ENCODE assay signal across 1 cellular context in the genomic region with DNA sequence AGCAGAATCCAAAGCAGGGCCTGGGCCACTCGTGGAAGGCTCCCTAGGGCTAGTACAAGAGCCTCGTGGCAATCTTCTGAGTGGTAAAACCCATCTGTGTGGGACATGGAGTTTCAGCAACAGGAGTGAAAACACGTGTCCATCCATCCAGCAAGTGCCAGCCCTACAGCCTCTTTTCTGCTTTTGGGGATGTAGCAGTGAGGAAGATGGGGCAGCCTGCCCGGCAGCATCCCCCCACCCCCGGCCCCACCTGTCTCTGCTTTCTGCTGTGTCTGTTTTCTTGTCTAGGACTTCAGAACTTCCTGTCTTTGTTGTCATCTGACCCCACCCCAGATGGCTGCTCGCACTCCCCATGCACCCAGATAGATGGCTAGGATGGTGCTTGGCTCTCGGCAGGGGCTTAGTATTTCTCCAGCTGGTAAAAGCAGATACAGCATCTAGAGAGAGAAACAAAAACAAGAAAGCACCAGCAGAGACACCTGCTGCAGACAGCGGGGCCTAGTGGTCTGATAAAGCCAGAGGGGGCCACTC.
TF ChIP-seq lines count a peak whose summit lies in the region.

No MANE protein-coding gene starts in this region.

TF ChIP-seq in HepG2, 621 proteins besides CTCF, POLR2A, EP300 and RAD21:
- no peak for TF ChIP-seq PCBP1 (IDR thresholded peaks at IDR 0.05; ENCODE audit: borderline replicate concordance, low read depth, low read length)
- TF ChIP-seq RELA (CRISPR knock-in tag; IDR thresholded peaks at IDR 0.05): no peak
- no peak for TF ChIP-seq ZNF710 (CRISPR knock-in tag; IDR thresholded peaks at IDR 0.05; ENCODE audit: borderline replicate concordance)
- no peak for TF ChIP-seq ZNF263 (CRISPR knock-in tag; IDR thresholded peaks at IDR 0.05)
- TF ChIP-seq, protein P1, sequence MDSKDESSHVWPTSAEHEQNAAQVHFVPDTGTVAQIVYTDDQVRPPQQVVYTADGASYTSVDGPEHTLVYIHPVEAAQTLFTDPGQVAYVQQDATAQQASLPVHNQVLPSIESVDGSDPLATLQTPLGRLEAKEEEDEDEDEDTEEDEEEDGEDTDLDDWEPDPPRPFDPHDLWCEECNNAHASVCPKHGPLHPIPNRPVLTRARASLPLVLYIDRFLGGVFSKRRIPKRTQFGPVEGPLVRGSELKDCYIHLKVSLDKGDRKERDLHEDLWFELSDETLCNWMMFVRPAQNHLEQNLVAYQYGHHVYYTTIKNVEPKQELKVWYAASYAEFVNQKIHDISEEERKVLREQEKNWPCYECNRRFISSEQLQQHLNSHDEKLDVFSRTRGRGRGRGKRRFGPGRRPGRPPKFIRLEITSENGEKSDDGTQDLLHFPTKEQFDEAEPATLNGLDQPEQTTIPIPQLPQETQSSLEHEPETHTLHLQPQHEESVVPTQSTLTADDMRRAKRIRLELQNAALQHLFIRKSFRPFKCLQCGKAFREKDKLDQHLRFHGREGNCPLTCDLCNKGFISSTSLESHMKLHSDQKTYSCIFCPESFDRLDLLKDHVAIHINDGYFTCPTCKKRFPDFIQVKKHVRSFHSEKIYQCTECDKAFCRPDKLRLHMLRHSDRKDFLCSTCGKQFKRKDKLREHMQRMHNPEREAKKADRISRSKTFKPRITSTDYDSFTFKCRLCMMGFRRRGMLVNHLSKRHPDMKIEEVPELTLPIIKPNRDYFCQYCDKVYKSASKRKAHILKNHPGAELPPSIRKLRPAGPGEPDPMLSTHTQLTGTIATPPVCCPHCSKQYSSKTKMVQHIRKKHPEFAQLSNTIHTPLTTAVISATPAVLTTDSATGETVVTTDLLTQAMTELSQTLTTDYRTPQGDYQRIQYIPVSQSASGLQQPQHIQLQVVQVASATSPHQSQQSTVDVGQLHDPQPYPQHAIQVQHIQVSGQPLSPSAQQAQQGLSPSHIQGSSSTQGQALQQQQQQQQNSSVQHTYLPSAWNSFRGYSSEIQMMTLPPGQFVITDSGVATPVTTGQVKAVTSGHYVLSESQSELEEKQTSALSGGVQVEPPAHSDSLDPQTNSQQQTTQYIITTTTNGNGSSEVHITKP (CRISPR knock-in tag; IDR thresholded peaks at IDR 0.05; ENCODE audit: low read depth): no peak
- TF ChIP-seq NCOR1 (IDR thresholded peaks at IDR 0.05; ENCODE audit: borderline replicate concordance, low read length): no peak
- no peak for TF ChIP-seq CEBPG (CRISPR knock-in tag; IDR thresholded peaks at IDR 0.05)
- TF ChIP-seq TCF7L2 (IDR thresholded peaks at IDR 0.05; ENCODE audit: low read depth, low read length): no peak
- TF ChIP-seq, protein P2, sequence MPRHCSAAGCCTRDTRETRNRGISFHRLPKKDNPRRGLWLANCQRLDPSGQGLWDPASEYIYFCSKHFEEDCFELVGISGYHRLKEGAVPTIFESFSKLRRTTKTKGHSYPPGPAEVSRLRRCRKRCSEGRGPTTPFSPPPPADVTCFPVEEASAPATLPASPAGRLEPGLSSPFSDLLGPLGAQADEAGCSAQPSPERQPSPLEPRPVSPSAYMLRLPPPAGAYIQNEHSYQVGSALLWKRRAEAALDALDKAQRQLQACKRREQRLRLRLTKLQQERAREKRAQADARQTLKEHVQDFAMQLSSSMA (CRISPR knock-in tag; IDR thresholded peaks at IDR 0.05): no peak
